ENCODE assay signal across 8 cellular contexts in genomic region chr1:85297538-85297854, GRCh38. TPM values are rescaled to one million over a fixed set of nuclear protein-coding genes. Genes with fewer than 3 reads are reported as not detected.
A peak's percentile ranks its signal among the peaks of the same experiment; 100 is the strongest.
DNase-seq lines count a peak whose midpoint lies in the region; ATAC-seq and TF ChIP-seq lines count a peak whose summit lies in the region.

No MANE protein-coding gene starts in this region.

- TF ChIP-seq CTCF in Peyer's patch (IDR thresholded peaks at IDR 0.05), result no peak

- H3K9me3 Mint-ChIP-seq in CD4-positive, alpha-beta memory T cell, result no peaks in the 10 kb centered on the region

- H3K27me3 ChIP-seq in CD4-positive, alpha-beta memory T cell (ENCODE audit: insufficient read depth, low read length), result no peaks in the 10 kb centered on the region
- H3K27me3 ChIP-seq in Peyer's patch (no peaks in the 10 kb centered on the region), esophagus (ENCODE audit: control insufficient read depth in 1 of 2, insufficient read depth in 2 of 2, low read length in 2 of 2) (no peaks in the 10 kb centered on the region), rectal smooth muscle tissue (ENCODE audit: control insufficient read depth, insufficient read depth, low read length) (no peaks in the 10 kb centered on the region)

- H3K27me3 Mint-ChIP-seq in CD4-positive, alpha-beta memory T cell, result peaks cover 1 to 2% of the 10 kb centered on the region in 2 donors

- intact Hi-C loops in CD4-positive, alpha-beta memory T cell (cut with micrococcal nuclease), result no loop called here

- no peak for TF ChIP-seq POLR2A in Peyer's patch (IDR thresholded peaks at IDR 0.05)

- peak overlapping the region in 4 of 7 donors; percentile 23 to 77 (median 32) for H3K27ac Mint-ChIP-seq in CD4-positive, alpha-beta memory T cell

- no peaks in the 10 kb centered on the region for H3K9me3 ChIP-seq in CD4-positive, alpha-beta memory T cell (ENCODE audit: control insufficient read depth in 1 of 2, low read length in 2 of 2)
- no peaks in the 10 kb centered on the region for H3K9me3 ChIP-seq in Peyer's patch
- H3K9me3 ChIP-seq in esophagus (ENCODE audit: control insufficient read depth in 2 of 2, insufficient read depth in 1 of 2, low read depth in 1 of 2, low read length in 1 of 2), result no peaks in the 10 kb centered on the region

- H3K9ac ChIP-seq in rectal smooth muscle tissue (ENCODE audit: low read length), result no peak overlapping the region

- in situ Hi-C loops in G401 (cut with HindIII; ENCODE audit: low sequenced_read_pairs), result no loop called here

- no peaks in the 10 kb centered on the region for H3K36me3 ChIP-seq in CD4-positive, alpha-beta memory T cell (ENCODE audit: insufficient read depth, low read length)
- H3K36me3 ChIP-seq in Peyer's patch, result no peaks in the 10 kb centered on the region
- H3K36me3 ChIP-seq in esophagus (ENCODE audit: control insufficient read depth in 2 of 2, insufficient read depth in 2 of 2, low read length in 1 of 2), result no peaks in the 10 kb centered on the region
- no peaks in the 10 kb centered on the region for H3K36me3 ChIP-seq in rectal smooth muscle tissue (ENCODE audit: control insufficient read depth, insufficient read depth, low read length)

- H3K4me3 ChIP-seq in CD4-positive, alpha-beta memory T cell (ENCODE audit: low read length in 2 of 2), result no peak overlapping the region
- H3K4me3 ChIP-seq in Peyer's patch (peak overlapping the region in 2 of 4 donors; percentile 18 to 19), esophagus (ENCODE audit: low read depth in 1 of 2, low read length in 2 of 2) (no peak overlapping the region), rectal smooth muscle tissue (ENCODE audit: low read length) (no peak overlapping the region)

- peaks cover 16% of the 10 kb centered on the region for H3K4me1 ChIP-seq in CD4-positive, alpha-beta memory T cell (ENCODE audit: insufficient read depth, low read length)
- H3K4me1 ChIP-seq in Peyer's patch, result peaks cover 0 to 14% (median 3%) of the 10 kb centered on the region in 4 donors
- peaks cover 2 to 13% of the 10 kb centered on the region in 2 donors for H3K4me1 ChIP-seq in esophagus (ENCODE audit: control insufficient read depth in 2 of 2, insufficient read depth in 2 of 2, low read length in 1 of 2)
- peaks cover 10% of the 10 kb centered on the region for H3K4me1 ChIP-seq in rectal smooth muscle tissue (ENCODE audit: control insufficient read depth, insufficient read depth, low read length)

- no peaks in the 10 kb centered on the region for H3K36me3 Mint-ChIP-seq in CD4-positive, alpha-beta memory T cell

- CTCF ChIA-PET in CD4-positive, alpha-beta memory T cell (lab: Charles Lee; ENCODE audit: partially characterized antibody), result interaction anchor here (4.4 kb wide), 1 partner anchor 11 kb away, joined by 19 read pairs; no protein-coding TSS in a partner anchor

- no peak for ATAC-seq in GM21737 (IDR thresholded peaks at IDR 0.05; ENCODE audit: unreplicated experiment)
- no peak for ATAC-seq in GM21529 (IDR thresholded peaks at IDR 0.05; ENCODE audit: unreplicated experiment)

- WGBS in esophagus, 2 donors, result 15 to 30% methylated on average over 1 of the region's 1 CpG

- no peak overlapping the region for H3K27ac ChIP-seq in CD4-positive, alpha-beta memory T cell (ENCODE audit: low read depth, low read length)
- peak overlapping the region in 3 of 4 donors; percentile 9 to 59 (median 33) for H3K27ac ChIP-seq in Peyer's patch
- peak overlapping the region; percentile 74 to 88 for H3K27ac ChIP-seq in esophagus (ENCODE audit: low read depth in 2 of 2, low read length in 1 of 2)
- H3K27ac ChIP-seq in rectal smooth muscle tissue (ENCODE audit: low read depth, low read length), result peak overlapping the region; percentile 70

- peaks cover 14 to 27% (median 18%) of the 10 kb centered on the region in 4 donors for H3K4me1 Mint-ChIP-seq in CD4-positive, alpha-beta memory T cell

- DNase-seq in CD4-positive, alpha-beta memory T cell, result no peak
- DNase-seq in Peyer's patch (no peak), G401 (ENCODE audit: low spot score) (no peak)
- DNase-seq in stimulated activated CD4-positive, alpha-beta T cell treated with anti-CD3 and anti-CD28 coated beads, Interleukin-12 subunit alpha, Interleukin-12 subunit beta, amount 100 ng/mL, for 4 hours, result no peak

- H3K4me3 Mint-ChIP-seq in CD4-positive, alpha-beta memory T cell, result peak overlapping the region in 3 of 8 donors; percentile 56 to 67 (median 66)

- POLR2A ChIA-PET in CD4-positive, alpha-beta memory T cell (lab: Charles Lee; ENCODE audit: partially characterized antibody), result interaction anchor here (2.1 to 4.5 kb wide), 2 partner anchors 21 to 353 kb away, joined by 6 to 28 read pairs; partner anchors contain the start of gene BCL10

RNA-seq across cellular contexts. Expression of gene BCL10, which starts 21.1 kb away (rescaled TPM):
- total RNA-seq in CD4-positive, alpha-beta memory T cell, result 10 to 100 TPM; 36.1 to 37.0 TPM
- 10 to 100 TPM; 21.2 to 25.4 TPM for polyA plus RNA-seq in CD4-positive, alpha-beta memory T cell
- total RNA-seq in Peyer's patch, result 10 to 100 TPM; 25.6 to 45.7 (median 37.0) TPM
- 10 to 100 TPM; 11.5 to 13.1 TPM for polyA plus RNA-seq in esophagus
- 6.7 and 7.9 TPM in 2 replicates for total RNA-seq in G401 (2014; rRNA removed; shearing (Covaris generic))

RNA-seq across cellular contexts. Expression of gene C1orf52, which starts 38.0 kb away (rescaled TPM):
- 10 to 100 TPM; 39.6 to 41.6 TPM for total RNA-seq in CD4-positive, alpha-beta memory T cell
- 10 to 100 TPM; 21.2 to 25.8 TPM for polyA plus RNA-seq in CD4-positive, alpha-beta memory T cell
- 10 to 100 TPM; 15.1 to 57.8 (median 18.4) TPM for total RNA-seq in Peyer's patch
- polyA plus RNA-seq in esophagus, result 10 to 100 TPM; 12.4 to 17.8 TPM
- total RNA-seq in G401 (2014; rRNA removed; shearing (Covaris generic)), result 23.2 and 34.3 TPM in 2 replicates
